In the genomic region with DNA sequence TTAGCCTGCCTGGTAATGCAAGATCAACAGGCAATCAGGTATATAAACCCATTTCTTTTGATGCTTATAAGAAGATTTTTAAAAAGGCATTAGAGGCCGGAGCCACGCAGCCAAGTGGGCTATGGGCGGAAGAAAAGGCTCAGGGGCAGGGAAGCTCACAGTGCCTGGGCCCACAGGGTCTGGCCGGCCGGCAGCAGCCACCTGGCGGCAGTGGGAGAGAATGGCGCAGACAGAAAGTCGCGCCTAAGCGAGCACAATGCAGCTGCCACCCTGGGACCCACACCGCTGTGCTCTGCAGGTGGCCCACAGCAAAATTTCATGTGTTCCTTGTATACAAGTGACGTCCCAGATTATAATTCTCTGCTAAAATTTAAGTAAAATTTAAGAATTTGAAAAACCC, we compare ENCODE assay signal across 19 cellular contexts.
"Had no signal": no experiment of that assay in that cellular context is flagged by ENCODE, and none has a peak within 500 bp of the region (broad histone marks: within the 10 kb centered on the region; RNA-seq: fewer than 3 reads in every experiment).

No MANE protein-coding gene starts in this region.

- H3K79me2 ChIP-seq: parathyroid adenoma had no signal

- H3K27me3 ChIP-seq: esophagus muscularis mucosa, gastrocnemius medialis, spleen, tibial artery had no signal

- H3K4me3 ChIP-seq: esophagus muscularis mucosa, gastrocnemius medialis, prostate gland, spleen, tibial artery had no signal

- H3K27me3 Mint-ChIP-seq: stimulated activated memory B cell treated with anti-CD40 and anti-IgM and Interleukin-4, amounts not matched to agents 10 μg/mL and 1 μg/mL and 100 μg/mL, for 72 hours had no signal

- H3K4me3 Mint-ChIP-seq: naive thymus-derived CD4-positive, alpha-beta T cell; nephron progenitor cell; stimulated activated memory B cell treated with anti-CD40 and anti-IgM and Interleukin-4, amounts not matched to agents 10 μg/mL and 1 μg/mL and 100 μg/mL, for 72 hours; stimulated activated naive CD8-positive, alpha-beta T cell treated with anti-CD3 and anti-CD28 coated beads, Interleukin-15, Interleukin-2, amounts not matched to agents 100 ng/mL and 50 ng/mL, for 24 hours had no signal

- H3K4me1 Mint-ChIP-seq: naive thymus-derived CD4-positive, alpha-beta T cell; nephron progenitor cell; stimulated activated memory B cell treated with anti-CD40 and anti-IgM and Interleukin-4, amounts not matched to agents 10 μg/mL and 1 μg/mL and 100 μg/mL, for 72 hours had no signal

- H3K27ac ChIP-seq: epithelial cell of prostate, esophagus muscularis mucosa, gastrocnemius medialis, parathyroid adenoma, prostate gland, spleen, tibial artery had no signal

- H3K27ac Mint-ChIP-seq: naive thymus-derived CD4-positive, alpha-beta T cell; nephron progenitor cell; stimulated activated memory B cell treated with anti-CD40 and anti-IgM and Interleukin-4, amounts not matched to agents 10 μg/mL and 1 μg/mL and 100 μg/mL, for 72 hours; stimulated activated naive CD8-positive, alpha-beta T cell treated with anti-CD3 and anti-CD28 coated beads, Interleukin-15, Interleukin-2, amounts not matched to agents 100 ng/mL and 50 ng/mL, for 24 hours had no signal

- H3K9me3 ChIP-seq: gastrocnemius medialis, prostate gland had no signal

- ATAC-seq: gastrocnemius medialis; left lobe of liver; naive thymus-derived CD4-positive, alpha-beta T cell; sciatic nerve; stimulated activated memory B cell treated with anti-CD40 and anti-IgM and Interleukin-4, amounts not matched to agents 10 μg/mL and 1 μg/mL and 100 μg/mL, for 72 hours had no signal

- H3K9ac ChIP-seq: parathyroid adenoma had no signal

- H3K4me1 ChIP-seq: esophagus muscularis mucosa, gastrocnemius medialis, parathyroid adenoma, prostate gland, spleen, tibial artery had no signal

- H3K36me3 Mint-ChIP-seq: stimulated activated memory B cell treated with anti-CD40 and anti-IgM and Interleukin-4, amounts not matched to agents 10 μg/mL and 1 μg/mL and 100 μg/mL, for 72 hours had no signal

- DNase-seq: effector memory CD4-positive, alpha-beta T cell; gastrocnemius medialis; islet precursor cell; mammary epithelial cell; naive thymus-derived CD4-positive, alpha-beta T cell; nephron progenitor cell; spleen; stimulated activated CD4-positive, alpha-beta T cell treated with anti-CD3 and anti-CD28 coated beads, Interleukin-15, amount 100 ng/mL, for 24 hours; stimulated activated CD4-positive, alpha-beta T cell treated with anti-CD3 and anti-CD28 coated beads, Interleukin-1b, Interleukin-23, amount 100 ng/mL, for 48 hours; stimulated activated CD4-positive, alpha-beta T cell treated with anti-CD3 and anti-CD28 coated beads, Interleukin-4, amount 100 ng/mL, for 24 hours; tibial artery had no signal

- H3K36me3 ChIP-seq: esophagus muscularis mucosa, gastrocnemius medialis, prostate gland, spleen, tibial artery had no signal

- H2AFZ ChIP-seq: parathyroid adenoma had no signal
